8 cellular contexts compared by ENCODE assay signal in the genomic region with DNA sequence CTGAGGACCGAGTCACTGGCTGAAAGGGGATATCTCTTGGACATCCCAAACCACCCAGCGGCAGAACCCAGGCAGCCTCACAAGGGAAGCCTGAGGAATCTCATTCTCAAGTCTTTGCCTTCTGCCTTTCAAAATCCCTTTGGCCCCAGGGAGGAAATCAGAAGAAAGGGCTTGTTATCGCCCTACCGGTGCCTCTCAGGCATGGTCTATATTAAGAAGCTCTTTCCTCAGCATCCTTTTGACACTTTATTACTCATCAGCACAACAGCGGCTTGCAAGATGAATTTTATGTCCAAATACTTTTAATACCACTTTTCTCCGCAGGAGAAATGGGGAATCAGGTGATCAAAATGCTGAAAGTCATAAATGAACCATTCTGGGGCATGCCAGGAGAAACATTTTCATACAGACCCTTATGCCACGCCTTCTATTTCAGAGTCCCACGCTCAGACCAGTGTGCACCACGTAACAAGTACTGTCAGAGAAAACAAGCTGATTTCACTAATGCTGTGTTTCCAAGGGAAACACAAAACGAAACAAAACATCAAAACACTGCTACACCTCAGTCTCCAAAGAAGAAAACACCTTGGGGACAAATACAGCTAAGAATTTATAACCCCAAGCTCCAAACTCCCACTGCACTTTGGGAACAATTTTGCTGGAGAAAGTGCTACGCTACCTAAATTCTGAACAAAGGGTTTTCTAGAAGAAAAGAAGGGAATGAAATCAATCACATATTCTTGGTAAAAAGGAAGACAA. TPM values are rescaled to one million over a fixed set of nuclear protein-coding genes. Genes with fewer than 3 reads are reported as not detected.
A peak's percentile ranks its signal among the peaks of the same experiment; 100 is the strongest.
DNase-seq lines count a peak whose midpoint lies in the region; ATAC-seq and TF ChIP-seq lines count a peak whose summit lies in the region.

No MANE protein-coding gene starts in this region.

- peak; percentile 56 for ATAC-seq in GM18511 (IDR thresholded peaks at IDR 0.05; ENCODE audit: unreplicated experiment)
- peak; percentile 67 for ATAC-seq in HG02798 (IDR thresholded peaks at IDR 0.05; ENCODE audit: poor library complexity, unreplicated experiment)
- no peak for ATAC-seq in PC-3

- H3K27me3 ChIP-seq in transverse colon (no peaks in the 10 kb centered on the region), PC-3 (ENCODE audit: low read length) (no peaks in the 10 kb centered on the region)

- H3K9me3 ChIP-seq in transverse colon (no peaks in the 10 kb centered on the region), PC-3 (ENCODE audit: low read length) (no peaks in the 10 kb centered on the region)

- no peak for TF ChIP-seq POLR2A in transverse colon (IDR thresholded peaks at IDR 0.05)

- no peak overlapping the region for H3K4me2 ChIP-seq in PC-3 (ENCODE audit: low read length)

- no peaks in the 10 kb centered on the region for H3F3A ChIP-seq in PC-3 (ENCODE audit: low read length, unreplicated experiment)

- WGBS in transverse colon (ENCODE audit: low coverage in 1 of 2), 2 donors = 62 to 66% methylated on average over 11 of the region's 11 CpGs

- CTCF ChIA-PET in PC-3 (lab: Charles Lee) = no interaction called here

- H3K36me3 ChIP-seq in transverse colon (no peaks in the 10 kb centered on the region), PC-3 (ENCODE audit: low read depth, low read length) (no peaks in the 10 kb centered on the region)

- H3K79me2 ChIP-seq in PC-3 (ENCODE audit: low read length) = peaks cover 39% of the 10 kb centered on the region

- DNase-seq in T-helper 9 cell (peak; percentile 40), fibroblast of villous mesenchyme (ENCODE audit: low read depth) (peak; percentile 43), transverse colon (no peak), epidermal melanocyte (ENCODE audit: insufficient read length, low spot score) (no peak), PC-3 (no peak), NCI-H1436 treated with DMSO at 0.1 percent for 48 hours (lab: John Stamatoyannopoulos, UW) (no peak)

- intact Hi-C loops in transverse colon (cut with DNase I; ENCODE audit: low total_unique reads) = no loop called here
- intact Hi-C loops in PC-3 (cut with micrococcal nuclease) = no loop called here

- no peaks in the 10 kb centered on the region for H3K9me2 ChIP-seq in PC-3 (replicated peaks; ENCODE audit: low read length)

- in situ Hi-C loops in transverse colon (cut with MboI; ENCODE audit: low pct_ligation_motif_present in 1 of 4, low pct_unique_long_range_greater_than_20kb in 1 of 4, low sequenced_read_pairs in 3 of 4) = no loop called here

- H4K20me1 ChIP-seq in PC-3 (ENCODE audit: low read length) = no peaks in the 10 kb centered on the region

- no TSS peak for BruUV-seq in PC-3 (replicated peaks; lab: Mats Ljungman, UMichigan)

- H3K4me1 ChIP-seq in transverse colon (peaks cover 12 to 75% (median 45%) of the 10 kb centered on the region in 4 donors), PC-3 (ENCODE audit: insufficient read depth, low read length) (peaks cover 32% of the 10 kb centered on the region)

- H3K4me3 ChIP-seq in fibroblast of villous mesenchyme (ENCODE audit: low read depth, low read length) (no peak overlapping the region), transverse colon (no peak overlapping the region), PC-3 (ENCODE audit: low read length) (no peak overlapping the region)

- H2AFZ ChIP-seq in PC-3 (ENCODE audit: low read length) = no peak overlapping the region

- TF ChIP-seq EP300 in transverse colon (IDR thresholded peaks at IDR 0.05; ENCODE audit: low read depth) = no peak

- POLR2A ChIA-PET in PC-3 (lab: Charles Lee; ENCODE audit: unreplicated experiment) = no interaction called here

- TF ChIP-seq CTCF in fibroblast of villous mesenchyme (IDR thresholded peaks at IDR 0.05; ENCODE audit: insufficient read depth, low read depth, low read length) (no peak), transverse colon (IDR thresholded peaks at IDR 0.05) (no peak), PC-3 (conservative IDR thresholded peaks at IDR 0.05; ENCODE audit: low read depth, low read length) (no peak)

- H3K27ac ChIP-seq in transverse colon (peak overlapping the region; percentile 44 to 67 (median 60)), PC-3 (ENCODE audit: low read length) (no peak overlapping the region)

- no peak overlapping the region for H3K9ac ChIP-seq in PC-3 (ENCODE audit: low read length)

RNA-seq across cellular contexts. Expression of gene RAPGEF1, which starts 30.0 kb away (rescaled TPM):
- total RNA-seq in fibroblast of villous mesenchyme = 22.9 and 27.7 TPM in 2 replicates
- 10 to 100 TPM; 49.8 to 86.0 (median 55.1) TPM for total RNA-seq in transverse colon
- 25.2 and 38.0 TPM in 2 replicates for total RNA-seq in PC-3 (2014; rRNA removed)

Comparison
In these comparisons a context has a peak if more than half of its experiments do, and no peak if none do; other contexts are left out.
1. DNase-seq: peak in T-helper 9 cell (single experiment) and fibroblast of villous mesenchyme (single experiment); none in transverse colon (single experiment), epidermal melanocyte (single experiment), PC-3 (single experiment) and NCI-H1436 treated with DMSO at 0.1 percent for 48 hours (single experiment).